In genomic region chr11:16976360-16976759, GRCh38 we compare ENCODE assay signal across 18 cellular contexts. TPM values are rescaled to one million over a fixed set of nuclear protein-coding genes. Genes with fewer than 3 reads are reported as not detected.
"Had no signal": no experiment of that assay in that cellular context is flagged by ENCODE, and none has a peak within 500 bp of the region (broad histone marks: within the 10 kb centered on the region; RNA-seq: fewer than 3 reads in every experiment).

No MANE protein-coding gene starts in this region.

- ATAC-seq: activated T-cell treated with anti-CD3 and anti-CD28 coated beads, Interleukin-2, amount 50 U/mL, for 72 hours; gastrocnemius medialis; naive thymus-derived CD8-positive, alpha-beta T cell had no signal

- H3K4me3 Mint-ChIP-seq: activated T-cell treated with anti-CD3 and anti-CD28 coated beads, Interleukin-2, amount 50 U/mL, for 72 hours; central memory CD8-positive, alpha-beta T cell; naive thymus-derived CD8-positive, alpha-beta T cell had no signal

- H3K27ac Mint-ChIP-seq: activated T-cell treated with anti-CD3 and anti-CD28 coated beads, Interleukin-2, amount 50 U/mL, for 72 hours; naive thymus-derived CD8-positive, alpha-beta T cell had no signal

- H3K27ac ChIP-seq: brain microvascular endothelial cell, colonic mucosa, gastrocnemius medialis, left ventricle myocardium inferior, spleen, transverse colon had no signal

- H3K9me3 ChIP-seq: colonic mucosa, gastrocnemius medialis, left ventricle myocardium inferior, spleen, transverse colon had no signal

- H3K4me1 Mint-ChIP-seq: central memory CD8-positive, alpha-beta T cell; naive thymus-derived CD8-positive, alpha-beta T cell had no signal

- H3K27me3 Mint-ChIP-seq: central memory CD8-positive, alpha-beta T cell had no signal

- H3K36me3 ChIP-seq: brain microvascular endothelial cell, colonic mucosa, gastrocnemius medialis, left ventricle myocardium inferior, spleen, transverse colon had no signal

- DNase-seq: activated CD4-positive, alpha-beta T cell treated with anti-CD3 and anti-CD28 coated beads, Interleukin-2, amount 50 U/mL, for 4 hours; activated effector memory CD4-positive, alpha-beta T cell treated with anti-CD3 and anti-CD28 coated beads, Interleukin-2, amount 50 U/mL, for 16 hours; activated naive CD4-positive, alpha-beta T cell treated with anti-CD3 and anti-CD28 coated beads, Interleukin-2, amount 50 U/mL, for 16 hours; activated T-cell treated with anti-CD3 and anti-CD28 coated beads, Interleukin-2, amount 50 U/mL, for 72 hours; aorta; brain microvascular endothelial cell; colonic mucosa; gastrocnemius medialis; left ventricle myocardium inferior; mesenchymal stem cell; naive thymus-derived CD8-positive, alpha-beta T cell; nucleus accumbens; spleen; stimulated activated CD4-positive, alpha-beta T cell treated with anti-CD3 and anti-CD28 coated beads, Interleukin-4, amount 100 ng/mL, for 4 hours; stimulated activated naive CD4-positive, alpha-beta T cell; SW 1271; transverse colon had no signal

- H3K9me3 Mint-ChIP-seq: activated T-cell treated with anti-CD3 and anti-CD28 coated beads, Interleukin-2, amount 50 U/mL, for 72 hours; central memory CD8-positive, alpha-beta T cell; naive thymus-derived CD8-positive, alpha-beta T cell had no signal

- H3K36me3 Mint-ChIP-seq: naive thymus-derived CD8-positive, alpha-beta T cell had no signal

- H3K4me1 ChIP-seq: gastrocnemius medialis had no signal

- H3K27me3 ChIP-seq: brain microvascular endothelial cell, colonic mucosa, gastrocnemius medialis, spleen, transverse colon had no signal

- H3K4me3 ChIP-seq: colonic mucosa, gastrocnemius medialis, left ventricle myocardium inferior, spleen, transverse colon had no signal

RNA-seq across cellular contexts. Expression of gene PLEKHA7, which starts 37.9 kb away (rescaled TPM):
- polyA plus RNA-seq: naive thymus-derived CD8-positive, alpha-beta T cell had no signal
